Comparison of ENCODE assay signal across 8 cellular contexts in genomic region chr1:58783993-58784757, GRCh38. TPM values are rescaled to one million over a fixed set of nuclear protein-coding genes. Genes with fewer than 3 reads are reported as not detected.
DNase-seq lines count a peak whose midpoint lies in the region; ATAC-seq lines count a peak whose summit lies in the region.

Gene JUN, minus strand, starts transcription at chr1:58784047. Its CDS starts 977 bp downstream, at chr1:58783070.

- ATAC-seq in GM19395 (IDR thresholded peaks at IDR 0.05; ENCODE audit: unreplicated experiment) (peak; percentile 82), HG03565 (IDR thresholded peaks at IDR 0.05; ENCODE audit: unreplicated experiment) (peak; percentile 70), left lobe of liver (peak; percentile 72)

- H3K27me3 Mint-ChIP-seq in dendritic cell treated with granulocyte-macrophage colony-stimulating factor and Interleukin-4, amounts not matched to agents 40 ng/mL and 50 ng/mL, for 4 days = peaks cover 9% of the 10 kb centered on the region

- DNase-seq in C1 segment of cervical spinal cord (lab: John Stamatoyannopoulos, UW) (peak; percentile 96 to 100 (median 99)), NCI-H774 (lab: John Stamatoyannopoulos, UW) (peak; percentile 100), left lobe of liver (ENCODE audit: low spot score) (peak; percentile 100)
- peak; percentile 98 for DNase-seq in activated CD4-positive, alpha-beta T cell treated with anti-CD3 and anti-CD28 coated beads, Interleukin-2, amount 50 U/mL, for 4 hours
- DNase-seq in stimulated activated CD4-positive, alpha-beta T cell treated with anti-CD3 and anti-CD28 coated beads, Interleukin-2, amount 100 ng/mL, for 4 hours (ENCODE audit: low read depth) = peak; percentile 98

- H3K9me3 Mint-ChIP-seq in dendritic cell treated with granulocyte-macrophage colony-stimulating factor and Interleukin-4, amounts not matched to agents 40 ng/mL and 50 ng/mL, for 4 days = peaks cover 11% of the 10 kb centered on the region

- peak within 1 kb of the TSS; percentile 99 for H3K4me3 Mint-ChIP-seq in dendritic cell treated with granulocyte-macrophage colony-stimulating factor and Interleukin-4, amounts not matched to agents 40 ng/mL and 50 ng/mL, for 4 days

- peaks cover 21% of the 10 kb centered on the region for H3K4me1 Mint-ChIP-seq in dendritic cell treated with granulocyte-macrophage colony-stimulating factor and Interleukin-4, amounts not matched to agents 40 ng/mL and 50 ng/mL, for 4 days (ENCODE audit: low read depth)

- intact Hi-C loops in dendritic cell treated with granulocyte-macrophage colony-stimulating factor and Interleukin-4, amounts not matched to agents 40 ng/mL and 50 ng/mL, for 4 days (cut with micrococcal nuclease) = loop anchor here (1.0 to 5.0 kb wide), 5 partner anchors 33 to 913 kb away; no protein-coding TSS in a partner anchor

- H3K36me3 Mint-ChIP-seq in dendritic cell treated with granulocyte-macrophage colony-stimulating factor and Interleukin-4, amounts not matched to agents 40 ng/mL and 50 ng/mL, for 4 days (ENCODE audit: low read depth) = peaks cover 40% of the 10 kb centered on the region

- H3K27ac Mint-ChIP-seq in dendritic cell treated with granulocyte-macrophage colony-stimulating factor and Interleukin-4, amounts not matched to agents 40 ng/mL and 50 ng/mL, for 4 days = peak within 1 kb of the TSS; percentile 97

RNA-seq across cellular contexts. Expression of gene JUN, which starts in this region (rescaled TPM):
- 12.4 TPM for total RNA-seq in left lobe of liver

Comparison
In these comparisons a context has a peak if more than half of its experiments do, and no peak if none do; other contexts are left out.
1. Peak in every context shown above with its lines: DNase-seq and ATAC-seq.